ENCODE assay signal across 2 cellular contexts in the genomic region with DNA sequence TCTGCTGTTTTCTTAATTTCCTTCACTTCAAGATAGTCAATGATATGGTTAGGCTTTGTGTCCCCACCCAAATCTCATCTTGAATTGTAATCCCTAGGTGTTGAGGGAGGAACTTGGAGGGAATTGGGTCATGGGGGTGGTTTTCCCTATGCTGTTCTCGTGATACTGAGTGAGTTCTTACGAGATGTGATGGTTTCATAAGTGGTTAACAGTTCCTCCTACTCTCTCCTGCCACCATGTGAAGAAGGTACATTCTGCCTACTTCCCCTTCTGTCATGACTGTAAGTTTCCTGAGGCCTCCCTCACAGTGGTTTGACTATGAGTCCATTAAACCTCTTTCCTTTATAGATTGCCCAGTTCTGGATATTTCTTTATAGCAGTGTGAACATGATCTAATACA.
TF ChIP-seq lines count a peak whose summit lies in the region.

No MANE protein-coding gene starts in this region.

TF ChIP-seq in GM12878, 131 proteins besides CTCF, POLR2A, EP300 and RAD21 (continued from another document and continues in another):
- TF ChIP-seq, protein P1, sequence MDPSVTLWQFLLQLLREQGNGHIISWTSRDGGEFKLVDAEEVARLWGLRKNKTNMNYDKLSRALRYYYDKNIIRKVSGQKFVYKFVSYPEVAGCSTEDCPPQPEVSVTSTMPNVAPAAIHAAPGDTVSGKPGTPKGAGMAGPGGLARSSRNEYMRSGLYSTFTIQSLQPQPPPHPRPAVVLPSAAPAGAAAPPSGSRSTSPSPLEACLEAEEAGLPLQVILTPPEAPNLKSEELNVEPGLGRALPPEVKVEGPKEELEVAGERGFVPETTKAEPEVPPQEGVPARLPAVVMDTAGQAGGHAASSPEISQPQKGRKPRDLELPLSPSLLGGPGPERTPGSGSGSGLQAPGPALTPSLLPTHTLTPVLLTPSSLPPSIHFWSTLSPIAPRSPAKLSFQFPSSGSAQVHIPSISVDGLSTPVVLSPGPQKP (IDR thresholded peaks at IDR 0.05; ENCODE audit: low read depth, low read length), result no peak
- TF ChIP-seq DPF2 (IDR thresholded peaks at IDR 0.05) (peak; percentile 26; the same call in 1 of the 2 replicates), STAT1 (conservative IDR thresholded peaks at IDR 0.05) (no peak), TCF12 (IDR thresholded peaks at IDR 0.05; ENCODE audit: low read depth, low read length) (no peak), ZNF622 (IDR thresholded peaks at IDR 0.05) (no peak), CBX5 (IDR thresholded peaks at IDR 0.05; ENCODE audit: low read depth) (peak; percentile 46; the same call in 1 of the 2 replicates), SUZ12 (IDR thresholded peaks at IDR 0.05; ENCODE audit: unreplicated experiment) (no peak), RB1 (IDR thresholded peaks at IDR 0.05; ENCODE audit: borderline replicate concordance) (no peak), EED (IDR thresholded peaks at IDR 0.05; ENCODE audit: low read depth) (0 out of 2 replicates have a peak, but pooled peaks have one; percentile 19), IRF4 (IDR thresholded peaks at IDR 0.05; ENCODE audit: low read depth, low read length) (no peak), HDAC6 (IDR thresholded peaks at IDR 0.05; ENCODE audit: unreplicated experiment) (no peak), FOS (IDR thresholded peaks at IDR 0.05; ENCODE audit: borderline replicate concordance, extremely low read depth, insufficient read length) (no peak), ETV6 (conservative IDR thresholded peaks at IDR 0.05 in 1 of 2, IDR thresholded peaks at IDR 0.05 in 1 of 2; ENCODE audit: borderline replicate concordance in 1 of 2, low read depth in 1 of 2) (peak in 1 of 2 experiments; percentile 44; a peak in 1 of 4 replicates), ZNF384 (IDR thresholded peaks at IDR 0.05; ENCODE audit: borderline replicate concordance, low read depth, low read length) (no peak)
- TF ChIP-seq, protein P2, sequence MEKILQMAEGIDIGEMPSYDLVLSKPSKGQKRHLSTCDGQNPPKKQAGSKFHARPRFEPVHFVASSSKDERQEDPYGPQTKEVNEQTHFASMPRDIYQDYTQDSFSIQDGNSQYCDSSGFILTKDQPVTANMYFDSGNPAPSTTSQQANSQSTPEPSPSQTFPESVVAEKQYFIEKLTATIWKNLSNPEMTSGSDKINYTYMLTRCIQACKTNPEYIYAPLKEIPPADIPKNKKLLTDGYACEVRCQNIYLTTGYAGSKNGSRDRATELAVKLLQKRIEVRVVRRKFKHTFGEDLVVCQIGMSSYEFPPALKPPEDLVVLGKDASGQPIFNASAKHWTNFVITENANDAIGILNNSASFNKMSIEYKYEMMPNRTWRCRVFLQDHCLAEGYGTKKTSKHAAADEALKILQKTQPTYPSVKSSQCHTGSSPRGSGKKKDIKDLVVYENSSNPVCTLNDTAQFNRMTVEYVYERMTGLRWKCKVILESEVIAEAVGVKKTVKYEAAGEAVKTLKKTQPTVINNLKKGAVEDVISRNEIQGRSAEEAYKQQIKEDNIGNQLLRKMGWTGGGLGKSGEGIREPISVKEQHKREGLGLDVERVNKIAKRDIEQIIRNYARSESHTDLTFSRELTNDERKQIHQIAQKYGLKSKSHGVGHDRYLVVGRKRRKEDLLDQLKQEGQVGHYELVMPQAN (conservative IDR thresholded peaks at IDR 0.05), result no peak
- TF ChIP-seq, protein P3, sequence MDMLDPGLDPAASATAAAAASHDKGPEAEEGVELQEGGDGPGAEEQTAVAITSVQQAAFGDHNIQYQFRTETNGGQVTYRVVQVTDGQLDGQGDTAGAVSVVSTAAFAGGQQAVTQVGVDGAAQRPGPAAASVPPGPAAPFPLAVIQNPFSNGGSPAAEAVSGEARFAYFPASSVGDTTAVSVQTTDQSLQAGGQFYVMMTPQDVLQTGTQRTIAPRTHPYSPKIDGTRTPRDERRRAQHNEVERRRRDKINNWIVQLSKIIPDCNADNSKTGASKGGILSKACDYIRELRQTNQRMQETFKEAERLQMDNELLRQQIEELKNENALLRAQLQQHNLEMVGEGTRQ (IDR thresholded peaks at IDR 0.05; ENCODE audit: borderline replicate concordance, low read depth, low read length), result no peak; the same call in 1 of the 2 replicates
- TF ChIP-seq, protein P4, sequence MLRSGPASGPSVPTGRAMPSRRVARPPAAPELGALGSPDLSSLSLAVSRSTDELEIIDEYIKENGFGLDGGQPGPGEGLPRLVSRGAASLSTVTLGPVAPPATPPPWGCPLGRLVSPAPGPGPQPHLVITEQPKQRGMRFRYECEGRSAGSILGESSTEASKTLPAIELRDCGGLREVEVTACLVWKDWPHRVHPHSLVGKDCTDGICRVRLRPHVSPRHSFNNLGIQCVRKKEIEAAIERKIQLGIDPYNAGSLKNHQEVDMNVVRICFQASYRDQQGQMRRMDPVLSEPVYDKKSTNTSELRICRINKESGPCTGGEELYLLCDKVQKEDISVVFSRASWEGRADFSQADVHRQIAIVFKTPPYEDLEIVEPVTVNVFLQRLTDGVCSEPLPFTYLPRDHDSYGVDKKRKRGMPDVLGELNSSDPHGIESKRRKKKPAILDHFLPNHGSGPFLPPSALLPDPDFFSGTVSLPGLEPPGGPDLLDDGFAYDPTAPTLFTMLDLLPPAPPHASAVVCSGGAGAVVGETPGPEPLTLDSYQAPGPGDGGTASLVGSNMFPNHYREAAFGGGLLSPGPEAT (IDR thresholded peaks at IDR 0.05; ENCODE audit: low read depth), result peak; percentile 48; the same call in 1 of the 2 replicates
- TF ChIP-seq, protein P5, sequence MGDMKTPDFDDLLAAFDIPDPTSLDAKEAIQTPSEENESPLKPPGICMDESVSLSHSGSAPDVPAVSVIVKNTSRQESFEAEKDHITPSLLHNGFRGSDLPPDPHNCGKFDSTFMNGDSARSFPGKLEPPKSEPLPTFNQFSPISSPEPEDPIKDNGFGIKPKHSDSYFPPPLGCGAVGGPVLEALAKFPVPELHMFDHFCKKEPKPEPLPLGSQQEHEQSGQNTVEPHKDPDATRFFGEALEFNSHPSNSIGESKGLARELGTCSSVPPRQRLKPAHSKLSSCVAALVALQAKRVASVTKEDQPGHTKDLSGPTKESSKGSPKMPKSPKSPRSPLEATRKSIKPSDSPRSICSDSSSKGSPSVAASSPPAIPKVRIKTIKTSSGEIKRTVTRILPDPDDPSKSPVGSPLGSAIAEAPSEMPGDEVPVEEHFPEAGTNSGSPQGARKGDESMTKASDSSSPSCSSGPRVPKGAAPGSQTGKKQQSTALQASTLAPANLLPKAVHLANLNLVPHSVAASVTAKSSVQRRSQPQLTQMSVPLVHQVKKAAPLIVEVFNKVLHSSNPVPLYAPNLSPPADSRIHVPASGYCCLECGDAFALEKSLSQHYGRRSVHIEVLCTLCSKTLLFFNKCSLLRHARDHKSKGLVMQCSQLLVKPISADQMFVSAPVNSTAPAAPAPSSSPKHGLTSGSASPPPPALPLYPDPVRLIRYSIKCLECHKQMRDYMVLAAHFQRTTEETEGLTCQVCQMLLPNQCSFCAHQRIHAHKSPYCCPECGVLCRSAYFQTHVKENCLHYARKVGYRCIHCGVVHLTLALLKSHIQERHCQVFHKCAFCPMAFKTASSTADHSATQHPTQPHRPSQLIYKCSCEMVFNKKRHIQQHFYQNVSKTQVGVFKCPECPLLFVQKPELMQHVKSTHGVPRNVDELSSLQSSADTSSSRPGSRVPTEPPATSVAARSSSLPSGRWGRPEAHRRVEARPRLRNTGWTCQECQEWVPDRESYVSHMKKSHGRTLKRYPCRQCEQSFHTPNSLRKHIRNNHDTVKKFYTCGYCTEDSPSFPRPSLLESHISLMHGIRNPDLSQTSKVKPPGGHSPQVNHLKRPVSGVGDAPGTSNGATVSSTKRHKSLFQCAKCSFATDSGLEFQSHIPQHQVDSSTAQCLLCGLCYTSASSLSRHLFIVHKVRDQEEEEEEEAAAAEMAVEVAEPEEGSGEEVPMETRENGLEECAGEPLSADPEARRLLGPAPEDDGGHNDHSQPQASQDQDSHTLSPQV (IDR thresholded peaks at IDR 0.05), result no peak

TF ChIP-seq in SK-N-SH, 30 proteins besides CTCF, POLR2A, EP300 and RAD21 (continued from another document):
- TF ChIP-seq, protein P6, sequence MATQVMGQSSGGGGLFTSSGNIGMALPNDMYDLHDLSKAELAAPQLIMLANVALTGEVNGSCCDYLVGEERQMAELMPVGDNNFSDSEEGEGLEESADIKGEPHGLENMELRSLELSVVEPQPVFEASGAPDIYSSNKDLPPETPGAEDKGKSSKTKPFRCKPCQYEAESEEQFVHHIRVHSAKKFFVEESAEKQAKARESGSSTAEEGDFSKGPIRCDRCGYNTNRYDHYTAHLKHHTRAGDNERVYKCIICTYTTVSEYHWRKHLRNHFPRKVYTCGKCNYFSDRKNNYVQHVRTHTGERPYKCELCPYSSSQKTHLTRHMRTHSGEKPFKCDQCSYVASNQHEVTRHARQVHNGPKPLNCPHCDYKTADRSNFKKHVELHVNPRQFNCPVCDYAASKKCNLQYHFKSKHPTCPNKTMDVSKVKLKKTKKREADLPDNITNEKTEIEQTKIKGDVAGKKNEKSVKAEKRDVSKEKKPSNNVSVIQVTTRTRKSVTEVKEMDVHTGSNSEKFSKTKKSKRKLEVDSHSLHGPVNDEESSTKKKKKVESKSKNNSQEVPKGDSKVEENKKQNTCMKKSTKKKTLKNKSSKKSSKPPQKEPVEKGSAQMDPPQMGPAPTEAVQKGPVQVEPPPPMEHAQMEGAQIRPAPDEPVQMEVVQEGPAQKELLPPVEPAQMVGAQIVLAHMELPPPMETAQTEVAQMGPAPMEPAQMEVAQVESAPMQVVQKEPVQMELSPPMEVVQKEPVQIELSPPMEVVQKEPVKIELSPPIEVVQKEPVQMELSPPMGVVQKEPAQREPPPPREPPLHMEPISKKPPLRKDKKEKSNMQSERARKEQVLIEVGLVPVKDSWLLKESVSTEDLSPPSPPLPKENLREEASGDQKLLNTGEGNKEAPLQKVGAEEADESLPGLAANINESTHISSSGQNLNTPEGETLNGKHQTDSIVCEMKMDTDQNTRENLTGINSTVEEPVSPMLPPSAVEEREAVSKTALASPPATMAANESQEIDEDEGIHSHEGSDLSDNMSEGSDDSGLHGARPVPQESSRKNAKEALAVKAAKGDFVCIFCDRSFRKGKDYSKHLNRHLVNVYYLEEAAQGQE (IDR thresholded peaks at IDR 0.05; ENCODE audit: low read depth, low read length), result no peak
- TF ChIP-seq CHD2 (IDR thresholded peaks at IDR 0.05; ENCODE audit: low read length, partially characterized antibody) (no peak), TCF12 (IDR thresholded peaks at IDR 0.05) (no peak), EZH2phosphoT487 (IDR thresholded peaks at IDR 0.05; ENCODE audit: borderline replicate concordance, low read depth) (no peak), TEAD4 (IDR thresholded peaks at IDR 0.05; ENCODE audit: borderline replicate concordance, insufficient read depth) (no peak), GATA2 (CRISPR knock-in tag; IDR thresholded peaks at IDR 0.05) (no peak)
- TF ChIP-seq, protein P7, sequence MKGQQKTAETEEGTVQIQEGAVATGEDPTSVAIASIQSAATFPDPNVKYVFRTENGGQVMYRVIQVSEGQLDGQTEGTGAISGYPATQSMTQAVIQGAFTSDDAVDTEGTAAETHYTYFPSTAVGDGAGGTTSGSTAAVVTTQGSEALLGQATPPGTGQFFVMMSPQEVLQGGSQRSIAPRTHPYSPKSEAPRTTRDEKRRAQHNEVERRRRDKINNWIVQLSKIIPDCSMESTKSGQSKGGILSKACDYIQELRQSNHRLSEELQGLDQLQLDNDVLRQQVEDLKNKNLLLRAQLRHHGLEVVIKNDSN (IDR thresholded peaks at IDR 0.05; ENCODE audit: borderline replicate concordance, low read depth), result no peak
- TF ChIP-seq, protein P3 (IDR thresholded peaks at IDR 0.05; ENCODE audit: borderline replicate concordance, low read depth, low read length), result no peak
